In genomic region chr22:20085651-20086050, GRCh38 we compare ENCODE assay signal across 16 cellular contexts.
"Had no signal": no experiment of that assay in that cellular context is flagged by ENCODE, and none has a peak within 500 bp of the region (broad histone marks: within the 10 kb centered on the region; RNA-seq: fewer than 3 reads in every experiment).

No MANE protein-coding gene starts in this region.

- H3K27ac ChIP-seq: body of pancreas, tibial artery, uterus had no signal

- H3K9me3 ChIP-seq: body of pancreas, gastrocnemius medialis, heart left ventricle, tibial artery, uterus had no signal

- H3K27me3 Mint-ChIP-seq: activated CD4-positive, alpha-beta memory T cell treated with anti-CD3 and anti-CD28 coated beads, Interleukin-2, amount 10 ng/mL, durations not matched to agents 7 days and 5 days; activated CD8-positive, alpha-beta memory T cell treated with anti-CD3 and anti-CD28 coated beads, Interleukin-2, amount 10 ng/mL, durations not matched to agents 7 days and 5 days; activated naive CD8-positive, alpha-beta T cell treated with anti-CD3 and anti-CD28 coated beads, Interleukin-2, amount 10 ng/mL, durations not matched to agents 7 days and 5 days; naive thymus-derived CD8-positive, alpha-beta T cell had no signal

- H3K4me3 ChIP-seq: body of pancreas, gastrocnemius medialis, heart left ventricle, tibial artery, uterus had no signal

- H3K4me3 Mint-ChIP-seq: activated CD4-positive, alpha-beta memory T cell treated with anti-CD3 and anti-CD28 coated beads, Interleukin-2, amount 10 ng/mL, durations not matched to agents 7 days and 5 days; activated CD8-positive, alpha-beta memory T cell treated with anti-CD3 and anti-CD28 coated beads, Interleukin-2, amount 10 ng/mL, durations not matched to agents 7 days and 5 days; activated naive CD8-positive, alpha-beta T cell treated with anti-CD3 and anti-CD28 coated beads, Interleukin-2, amount 10 ng/mL, durations not matched to agents 7 days and 5 days; naive thymus-derived CD8-positive, alpha-beta T cell had no signal

- DNase-seq: activated CD4-positive, alpha-beta memory T cell treated with anti-CD3 and anti-CD28 coated beads, Interleukin-2, amount 10 ng/mL, durations not matched to agents 7 days and 5 days; activated CD4-positive, CD25-positive, alpha-beta regulatory T cell; activated CD8-positive, alpha-beta memory T cell treated with anti-CD3 and anti-CD28 coated beads, Interleukin-2, amount 10 ng/mL, durations not matched to agents 7 days and 5 days; activated naive CD4-positive, alpha-beta T cell treated with Interleukin-2 at 50 U/mL for 16 hours; activated naive CD8-positive, alpha-beta T cell treated with anti-CD3 and anti-CD28 coated beads, Interleukin-2, amount 10 ng/mL, durations not matched to agents 7 days and 5 days; cerebellar nuclear complex; cortex of kidney; gastrocnemius medialis; immature natural killer cell; naive thymus-derived CD8-positive, alpha-beta T cell; substantia nigra; uterus had no signal

- H3K9me3 Mint-ChIP-seq: activated CD4-positive, alpha-beta memory T cell treated with anti-CD3 and anti-CD28 coated beads, Interleukin-2, amount 10 ng/mL, durations not matched to agents 7 days and 5 days; activated naive CD8-positive, alpha-beta T cell treated with anti-CD3 and anti-CD28 coated beads, Interleukin-2, amount 10 ng/mL, durations not matched to agents 7 days and 5 days; activated T-helper 2 cell treated with anti-CD3 and anti-CD28 coated beads, Interferon-gamma antibody, Interleukin-2, Interleukin-4, amounts not matched to agents 10 μg/mL and 5 μg/mL and 100 μg/mL, durations not matched to agents 14 hours and 24 hours and 36 hours; immature natural killer cell; naive thymus-derived CD8-positive, alpha-beta T cell had no signal

- H3K27ac Mint-ChIP-seq: activated CD4-positive, alpha-beta memory T cell treated with anti-CD3 and anti-CD28 coated beads, Interleukin-2, amount 10 ng/mL, durations not matched to agents 7 days and 5 days; activated CD8-positive, alpha-beta memory T cell treated with anti-CD3 and anti-CD28 coated beads, Interleukin-2, amount 10 ng/mL, durations not matched to agents 7 days and 5 days; activated naive CD8-positive, alpha-beta T cell treated with anti-CD3 and anti-CD28 coated beads, Interleukin-2, amount 10 ng/mL, durations not matched to agents 7 days and 5 days; activated T-helper 2 cell treated with anti-CD3 and anti-CD28 coated beads, Interferon-gamma antibody, Interleukin-2, Interleukin-4, amounts not matched to agents 10 μg/mL and 5 μg/mL and 100 μg/mL, durations not matched to agents 14 hours and 24 hours and 36 hours had no signal

- H3K27me3 ChIP-seq: body of pancreas, gastrocnemius medialis, heart left ventricle, tibial artery, uterus had no signal

- H3K36me3 ChIP-seq: uterus had no signal
